Comparison of ENCODE assay signal across 38 cellular contexts in genomic region chr18:38587571-38587970, GRCh38.
"Had no signal": no experiment of that assay in that cellular context is flagged by ENCODE, and none has a peak within 500 bp of the region (broad histone marks: within the 10 kb centered on the region; RNA-seq: fewer than 3 reads in every experiment).

No MANE protein-coding gene starts in this region.

- H3K27me3 Mint-ChIP-seq: activated naive CD4-positive, alpha-beta T cell treated with anti-CD3 and anti-CD28 coated beads, Interleukin-2, amount 10 ng/mL, durations not matched to agents 7 days and 5 days; activated naive CD4-positive, alpha-beta T cell treated with anti-CD3 and anti-CD28 coated beads, Interleukin-2, amount 50 U/mL, for 24 hours; activated naive CD8-positive, alpha-beta T cell; activated naive CD8-positive, alpha-beta T cell treated with anti-CD3 and anti-CD28 coated beads for 36 hours; activated naive CD8-positive, alpha-beta T cell treated with anti-CD3 and anti-CD28 coated beads, Interleukin-2, amount 50 U/mL, for 24 hours; activated T-cell treated with anti-CD3 and anti-CD28 coated beads, Interleukin-2, amount 50 U/mL, for 24 hours; activated T-helper 17 cell treated with anti-CD3 and anti-CD28 coated beads, Interleukin-2, amount 50 U/mL, for 72 hours; brain; central memory CD8-positive, alpha-beta T cell had no signal

- H3K9me3 Mint-ChIP-seq: activated naive CD4-positive, alpha-beta T cell treated with anti-CD3 and anti-CD28 coated beads for 36 hours; activated naive CD4-positive, alpha-beta T cell treated with anti-CD3 and anti-CD28 coated beads, Interleukin-2, amount 10 ng/mL, durations not matched to agents 7 days and 5 days; activated naive CD8-positive, alpha-beta T cell treated with anti-CD3 and anti-CD28 coated beads for 36 hours; activated naive CD8-positive, alpha-beta T cell treated with anti-CD3 and anti-CD28 coated beads, Interleukin-2, amount 50 U/mL, for 24 hours; activated T-cell treated with anti-CD3 and anti-CD28 coated beads, Interleukin-2, amount 50 U/mL, for 24 hours; activated T-cell treated with anti-CD3 and anti-CD28 coated beads, Interleukin-2, amount 50 U/mL, for 4 hours; activated T-helper 2 cell treated with anti-CD3 and anti-CD28 coated beads, Interferon-gamma antibody, Interleukin-2, Interleukin-4, amounts not matched to agents 10 μg/mL and 5 μg/mL and 100 μg/mL, durations not matched to agents 14 hours and 24 hours and 36 hours; brain; central memory CD8-positive, alpha-beta T cell had no signal

- H3K4me3 ChIP-seq: adrenal gland, ascending aorta, body of pancreas, breast epithelium, cardiac muscle cell had no signal

- H3K27ac ChIP-seq: adrenal gland, ascending aorta, body of pancreas, brain microvascular endothelial cell, breast epithelium, cardiac muscle cell had no signal

- H3K9me3 ChIP-seq: adrenal gland, ascending aorta, body of pancreas, breast epithelium had no signal

- H3K4me1 ChIP-seq: adrenal gland, ascending aorta, body of pancreas, breast epithelium had no signal

- H3K36me3 ChIP-seq: adrenal gland, ascending aorta, brain microvascular endothelial cell, breast epithelium, cardiac muscle cell had no signal

- ATAC-seq: activated naive CD4-positive, alpha-beta T cell treated with anti-CD3 and anti-CD28 coated beads, Interleukin-2, amount 50 U/mL, for 72 hours; activated naive CD8-positive, alpha-beta T cell treated with anti-CD3 and anti-CD28 coated beads, Interleukin-2, amount 50 U/mL, for 24 hours; activated T-cell treated with anti-CD3 and anti-CD28 coated beads, Interleukin-2, amount 50 U/mL, for 4 hours; activated T-cell treated with anti-CD3 and anti-CD28 coated beads, Interleukin-2, amount 50 U/mL, for 72 hours; activated T-helper 17 cell treated with anti-CD3 and anti-CD28 coated beads, Interleukin-2, amount 50 U/mL, for 72 hours; body of pancreas had no signal

- DNase-seq: activated effector memory CD4-positive, alpha-beta T cell treated with anti-CD3 and anti-CD28 coated beads, Interleukin-2, amount 50 U/mL, for 16 hours; activated effector memory CD4-positive, alpha-beta T cell treated with Interleukin-2 at 50 U/mL for 16 hours; activated gamma-delta T cell; activated gamma-delta T cell treated with Interleukin-2 at 50 U/mL for 16 hours; activated naive CD4-positive, alpha-beta T cell; activated naive CD4-positive, alpha-beta T cell treated with anti-CD3 and anti-CD28 coated beads for 36 hours; activated naive CD4-positive, alpha-beta T cell treated with anti-CD3 and anti-CD28 coated beads, Interleukin-2, amount 10 ng/mL, durations not matched to agents 7 days and 5 days; activated naive CD4-positive, alpha-beta T cell treated with anti-CD3 and anti-CD28 coated beads, Interleukin-2, amount 50 U/mL, for 16 hours; activated naive CD4-positive, alpha-beta T cell treated with Interleukin-2 at 50 U/mL for 16 hours; activated naive CD8-positive, alpha-beta T cell treated with anti-CD3 and anti-CD28 coated beads for 36 hours; activated naive CD8-positive, alpha-beta T cell treated with anti-CD3 and anti-CD28 coated beads, Interleukin-2, amount 10 ng/mL, durations not matched to agents 7 days and 5 days; activated naive CD8-positive, alpha-beta T cell treated with anti-CD3 and anti-CD28 coated beads, Interleukin-2, amount 50 U/mL, for 24 hours; activated T-cell treated with anti-CD3 and anti-CD28 coated beads, Interleukin-2, amount 50 U/mL, for 1 hour; activated T-cell treated with anti-CD3 and anti-CD28 coated beads, Interleukin-2, amount 50 U/mL, for 24 hours; activated T-cell treated with anti-CD3 and anti-CD28 coated beads, Interleukin-2, amount 50 U/mL, for 4 hours; activated T-cell treated with anti-CD3 and anti-CD28 coated beads, Interleukin-2, amount 50 U/mL, for 48 hours; activated T-cell treated with anti-CD3 and anti-CD28 coated beads, Interleukin-2, amount 50 U/mL, for 72 hours; adrenal gland; amniotic stem cell; amygdala; anterior cingulate cortex; aorta; body of pancreas; brain microvascular endothelial cell; caudate nucleus; central memory CD4-positive, alpha-beta T cell; cerebellar nuclear complex had no signal

- H3K27ac Mint-ChIP-seq: activated naive CD4-positive, alpha-beta T cell treated with anti-CD3 and anti-CD28 coated beads for 36 hours; activated naive CD4-positive, alpha-beta T cell treated with anti-CD3 and anti-CD28 coated beads, Interleukin-2, amount 10 ng/mL, durations not matched to agents 7 days and 5 days; activated naive CD4-positive, alpha-beta T cell treated with anti-CD3 and anti-CD28 coated beads, Interleukin-2, amount 50 U/mL, for 24 hours; activated naive CD8-positive, alpha-beta T cell; activated naive CD8-positive, alpha-beta T cell treated with anti-CD3 and anti-CD28 coated beads for 36 hours; activated naive CD8-positive, alpha-beta T cell treated with anti-CD3 and anti-CD28 coated beads, Interleukin-2, amount 10 ng/mL, durations not matched to agents 7 days and 5 days; activated naive CD8-positive, alpha-beta T cell treated with anti-CD3 and anti-CD28 coated beads, Interleukin-2, amount 50 U/mL, for 24 hours; activated T-cell treated with anti-CD3 and anti-CD28 coated beads, Interleukin-2, amount 50 U/mL, for 24 hours; activated T-cell treated with anti-CD3 and anti-CD28 coated beads, Interleukin-2, amount 50 U/mL, for 72 hours; activated T-helper 1 cell treated with anti-CD3 and anti-CD28 coated beads, Interleukin-12 subunit alpha, Interleukin-12 subunit beta, Interleukin-2, Interleukin-4 antibody, amounts not matched to agents 30 ng/mL and 10 ng/mL and 1 ng/mL, durations not matched to agents 14 hours and 24 hours and 36 hours; activated T-helper 17 cell treated with anti-CD3 and anti-CD28 coated beads, Interleukin-2, amount 50 U/mL, for 72 hours; activated T-helper 2 cell treated with anti-CD3 and anti-CD28 coated beads, Interferon-gamma antibody, Interleukin-2, Interleukin-4, amounts not matched to agents 10 μg/mL and 5 μg/mL and 100 μg/mL, durations not matched to agents 14 hours and 24 hours and 36 hours; brain had no signal

- H3K4me1 Mint-ChIP-seq: activated naive CD4-positive, alpha-beta T cell treated with anti-CD3 and anti-CD28 coated beads, Interleukin-2, amount 10 ng/mL, durations not matched to agents 7 days and 5 days; activated naive CD4-positive, alpha-beta T cell treated with anti-CD3 and anti-CD28 coated beads, Interleukin-2, amount 50 U/mL, for 24 hours; activated naive CD8-positive, alpha-beta T cell treated with anti-CD3 and anti-CD28 coated beads for 36 hours; activated naive CD8-positive, alpha-beta T cell treated with anti-CD3 and anti-CD28 coated beads, Interleukin-2, amount 10 ng/mL, durations not matched to agents 7 days and 5 days; activated naive CD8-positive, alpha-beta T cell treated with anti-CD3 and anti-CD28 coated beads, Interleukin-2, amount 50 U/mL, for 24 hours; activated T-helper 17 cell treated with anti-CD3 and anti-CD28 coated beads, Interleukin-2, amount 50 U/mL, for 72 hours; brain; central memory CD8-positive, alpha-beta T cell had no signal

- H3K27me3 ChIP-seq: adrenal gland, ascending aorta, body of pancreas, brain microvascular endothelial cell, breast epithelium, cardiac muscle cell had no signal

- H3K36me3 Mint-ChIP-seq: activated naive CD4-positive, alpha-beta T cell treated with anti-CD3 and anti-CD28 coated beads, Interleukin-2, amount 10 ng/mL, durations not matched to agents 7 days and 5 days; activated naive CD4-positive, alpha-beta T cell treated with anti-CD3 and anti-CD28 coated beads, Interleukin-2, amount 50 U/mL, for 24 hours; activated naive CD4-positive, alpha-beta T cell treated with anti-CD3 and anti-CD28 coated beads, Interleukin-2, amount 50 U/mL, for 72 hours; activated naive CD8-positive, alpha-beta T cell; activated naive CD8-positive, alpha-beta T cell treated with anti-CD3 and anti-CD28 coated beads for 36 hours; activated naive CD8-positive, alpha-beta T cell treated with anti-CD3 and anti-CD28 coated beads, Interleukin-2, amount 10 ng/mL, durations not matched to agents 7 days and 5 days; brain had no signal

- H3K4me3 Mint-ChIP-seq: activated naive CD4-positive, alpha-beta T cell treated with anti-CD3 and anti-CD28 coated beads for 36 hours; activated naive CD4-positive, alpha-beta T cell treated with anti-CD3 and anti-CD28 coated beads, Interleukin-2, amount 10 ng/mL, durations not matched to agents 7 days and 5 days; activated naive CD4-positive, alpha-beta T cell treated with anti-CD3 and anti-CD28 coated beads, Interleukin-2, amount 50 U/mL, for 24 hours; activated naive CD8-positive, alpha-beta T cell; activated naive CD8-positive, alpha-beta T cell treated with anti-CD3 and anti-CD28 coated beads for 36 hours; activated naive CD8-positive, alpha-beta T cell treated with anti-CD3 and anti-CD28 coated beads, Interleukin-2, amount 10 ng/mL, durations not matched to agents 7 days and 5 days; activated naive CD8-positive, alpha-beta T cell treated with anti-CD3 and anti-CD28 coated beads, Interleukin-2, amount 50 U/mL, for 24 hours; activated T-cell treated with anti-CD3 and anti-CD28 coated beads, Interleukin-2, amount 50 U/mL, for 24 hours; activated T-cell treated with anti-CD3 and anti-CD28 coated beads, Interleukin-2, amount 50 U/mL, for 4 hours; activated T-cell treated with anti-CD3 and anti-CD28 coated beads, Interleukin-2, amount 50 U/mL, for 72 hours; activated T-helper 1 cell treated with anti-CD3 and anti-CD28 coated beads, Interleukin-12 subunit alpha, Interleukin-12 subunit beta, Interleukin-2, Interleukin-4 antibody, amounts not matched to agents 30 ng/mL and 10 ng/mL and 1 ng/mL, durations not matched to agents 14 hours and 24 hours and 36 hours; activated T-helper 17 cell treated with anti-CD3 and anti-CD28 coated beads, Interleukin-2, amount 50 U/mL, for 72 hours; brain; central memory CD8-positive, alpha-beta T cell had no signal
